Comparison of ENCODE assay signal across 1 cellular context in the genomic region with DNA sequence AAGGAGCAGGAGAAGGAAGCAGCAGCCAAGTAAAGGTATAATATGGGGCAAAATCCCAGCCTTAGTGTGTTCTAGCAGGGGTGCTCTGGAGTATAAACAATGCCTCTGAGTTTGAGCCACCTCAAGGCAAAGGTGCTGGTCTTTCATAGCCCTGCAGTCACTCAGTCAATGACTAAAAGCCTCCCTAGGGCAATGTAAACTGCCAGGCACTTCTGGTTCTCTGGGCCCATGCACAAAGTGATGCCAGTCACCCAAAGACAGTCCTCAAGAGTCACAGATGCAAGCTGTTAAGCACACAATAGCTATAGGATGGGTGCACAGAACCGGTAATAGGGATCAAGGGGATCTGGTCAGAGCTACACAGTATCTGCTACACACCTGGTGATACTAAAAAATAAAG.
TF ChIP-seq lines count a peak whose summit lies in the region.

No MANE protein-coding gene starts in this region.

TF ChIP-seq in K562, 482 proteins besides CTCF, POLR2A, EP300 and RAD21:
- no peak for TF ChIP-seq TCF7 (IDR thresholded peaks at IDR 0.05; ENCODE audit: borderline replicate concordance)
- no peak for TF ChIP-seq FOXP1 (CRISPR knock-in tag; IDR thresholded peaks at IDR 0.05)
- TF ChIP-seq CHD2 (IDR thresholded peaks at IDR 0.05; ENCODE audit: low read depth, low read length): no peak
- no peak for TF ChIP-seq NFXL1 (CRISPR knock-in tag; IDR thresholded peaks at IDR 0.05)
- TF ChIP-seq ZNF79 (CRISPR knock-in tag; IDR thresholded peaks at IDR 0.05; ENCODE audit: low read depth): no peak
- TF ChIP-seq, protein P1, sequence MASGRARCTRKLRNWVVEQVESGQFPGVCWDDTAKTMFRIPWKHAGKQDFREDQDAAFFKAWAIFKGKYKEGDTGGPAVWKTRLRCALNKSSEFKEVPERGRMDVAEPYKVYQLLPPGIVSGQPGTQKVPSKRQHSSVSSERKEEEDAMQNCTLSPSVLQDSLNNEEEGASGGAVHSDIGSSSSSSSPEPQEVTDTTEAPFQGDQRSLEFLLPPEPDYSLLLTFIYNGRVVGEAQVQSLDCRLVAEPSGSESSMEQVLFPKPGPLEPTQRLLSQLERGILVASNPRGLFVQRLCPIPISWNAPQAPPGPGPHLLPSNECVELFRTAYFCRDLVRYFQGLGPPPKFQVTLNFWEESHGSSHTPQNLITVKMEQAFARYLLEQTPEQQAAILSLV (tag; IDR thresholded peaks at IDR 0.05): no peak
- TF ChIP-seq CBFA2T3 (IDR thresholded peaks at IDR 0.05): no peak
